Comparison of ENCODE assay signal across 27 cellular contexts in the genomic region with DNA sequence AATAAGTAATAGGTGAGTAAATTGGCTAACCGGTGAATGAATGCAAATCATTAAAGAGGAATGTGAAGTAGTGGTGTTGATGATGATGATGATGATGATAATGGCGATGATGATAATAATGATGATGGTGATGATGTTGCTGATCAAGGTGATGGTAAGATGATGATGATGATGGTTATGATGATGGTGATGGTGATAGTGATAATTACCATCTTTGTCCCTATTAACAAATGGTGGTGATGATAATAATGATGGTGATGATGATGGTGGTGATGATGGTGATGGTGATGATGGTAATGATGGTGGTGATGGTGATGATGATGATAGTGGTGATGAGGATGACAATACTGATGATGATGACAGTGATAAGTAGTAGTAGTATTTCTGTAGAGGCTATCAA.
"Had no signal": no experiment of that assay in that cellular context is flagged by ENCODE, and none has a peak within 500 bp of the region (broad histone marks: within the 10 kb centered on the region; RNA-seq: fewer than 3 reads in every experiment).

No MANE protein-coding gene starts in this region.

- H3K27ac Mint-ChIP-seq: dendritic cell treated with granulocyte-macrophage colony-stimulating factor and Interleukin-4, amounts not matched to agents 40 ng/mL and 50 ng/mL, for 4 days; effector memory CD8-positive, alpha-beta T cell; endodermal cell; mesothelial cell of epicardium had no signal

- H3K27me3 ChIP-seq: colonic mucosa, esophagus squamous epithelium, gastrocnemius medialis had no signal

- H3K4me1 Mint-ChIP-seq: endodermal cell, mesothelial cell of epicardium had no signal

- DNase-seq: colonic mucosa; cortex of kidney; effector CD8-positive, alpha-beta T cell; effector memory CD8-positive, alpha-beta T cell; endodermal cell; erythroblast; esophagus squamous epithelium; foreskin fibroblast; foreskin melanocyte; gastrocnemius medialis; glutamatergic neuron; head of caudate nucleus; heart right ventricle; hippocampal formation; left cardiac atrium; left lung; left ventricle myocardium superior; lower lobe of right lung; mesenchymal stem cell; mucosa of descending colon had no signal

- FAIRE-seq: endometrium, islet of Langerhans, keratinocyte had no signal

- H3K9me3 ChIP-seq: colonic mucosa, esophagus squamous epithelium, gastrocnemius medialis, lower lobe of right lung, mucosa of descending colon had no signal

- ATAC-seq: effector memory CD8-positive, alpha-beta T cell; esophagus mucosa; gastrocnemius medialis; heart right ventricle; left cardiac atrium; left lung; left ventricle myocardium superior; lower lobe of right lung; mucosa of descending colon had no signal

- H3K4me1 ChIP-seq: colonic mucosa, esophagus squamous epithelium, gastrocnemius medialis, heart right ventricle, left lung, lower lobe of right lung had no signal

- H3K27ac ChIP-seq: colonic mucosa, epithelial cell of prostate, esophagus squamous epithelium, gastrocnemius medialis, heart right ventricle, left lung, lower lobe of right lung had no signal

- H3K36me3 Mint-ChIP-seq: mesothelial cell of epicardium had no signal

- H3K4me3 ChIP-seq: colonic mucosa, esophagus squamous epithelium, gastrocnemius medialis, heart right ventricle, left lung, lower lobe of right lung, mucosa of descending colon had no signal

- H3K4me3 Mint-ChIP-seq: dendritic cell treated with granulocyte-macrophage colony-stimulating factor and Interleukin-4, amounts not matched to agents 40 ng/mL and 50 ng/mL, for 4 days; effector memory CD8-positive, alpha-beta T cell; endodermal cell; mesothelial cell of epicardium had no signal

- H3K36me3 ChIP-seq: colonic mucosa, esophagus squamous epithelium, gastrocnemius medialis, heart right ventricle, left lung, lower lobe of right lung had no signal
